In the genomic region with DNA sequence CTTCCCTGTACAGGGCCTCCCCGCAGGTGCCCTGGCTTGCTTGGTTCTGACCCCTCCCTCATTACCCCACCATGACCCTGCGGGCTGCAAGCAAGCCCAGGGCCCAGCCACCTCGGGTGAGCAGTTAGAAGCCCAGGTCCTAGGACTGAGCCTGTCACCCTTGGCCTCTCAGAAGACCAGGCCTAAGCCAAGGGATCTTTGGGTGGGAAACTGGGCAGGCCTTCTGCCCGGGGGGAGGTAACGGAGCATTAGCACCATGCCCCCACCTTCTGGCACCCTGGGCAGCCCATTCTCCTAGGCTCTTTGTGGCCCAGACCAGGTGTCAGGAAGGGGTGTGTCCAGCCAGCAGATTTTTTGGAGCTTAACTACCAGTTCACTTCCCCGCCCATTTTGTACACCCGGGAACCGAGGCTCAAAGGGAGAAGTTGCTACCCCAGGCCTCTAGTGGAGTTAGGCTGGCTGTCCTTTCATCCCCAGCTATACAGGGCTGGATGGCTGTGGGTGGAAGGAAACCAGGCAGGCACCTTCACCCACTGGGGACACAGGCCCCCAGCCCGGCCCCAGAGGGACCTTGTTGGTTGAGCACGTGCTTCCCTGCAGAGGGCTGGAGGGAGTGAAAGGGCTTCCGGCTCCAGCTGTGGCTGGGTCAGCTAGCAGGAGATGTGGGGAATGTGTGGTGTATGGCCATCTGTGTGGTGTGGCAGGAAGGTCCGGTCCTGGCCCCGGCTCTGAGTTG, we compare ENCODE assay signal across 8 cellular contexts. TPM values are rescaled to one million over a fixed set of nuclear protein-coding genes. Genes with fewer than 3 reads are reported as not detected.
DNase-seq lines count a peak whose midpoint lies in the region; ATAC-seq, FAIRE-seq and TF ChIP-seq lines count a peak whose summit lies in the region.

No MANE protein-coding gene starts in this region.

- H3K27ac ChIP-seq in Panc1 (ENCODE audit: low read length) (peak overlapping the region; percentile 87), mesenchymal stem cell (ENCODE audit: low read length, poor library complexity, severe bottlenecking) (no peak overlapping the region), vagina (peak overlapping the region; percentile 79)

- peak overlapping the region; percentile 67 for H2BK120ac ChIP-seq in mesenchymal stem cell (ENCODE audit: low read depth, low read length)

- in situ Hi-C loops in Panc1 (cut with HindIII; ENCODE audit: low pct_unique_long_range_greater_than_20kb, low sequenced_read_pairs) = no loop called here

- H4K91ac ChIP-seq in mesenchymal stem cell (ENCODE audit: low read length) = peak overlapping the region; percentile 40

- H3K36me3 Mint-ChIP-seq in activated CD8-positive, alpha-beta memory T cell treated with anti-CD3 and anti-CD28 coated beads, Interleukin-2, amount 10 ng/mL, durations not matched to agents 7 days and 5 days = peaks cover 35% of the 10 kb centered on the region
- peaks cover 1% of the 10 kb centered on the region for H3K36me3 Mint-ChIP-seq in chondrocyte (ENCODE audit: low read depth)

- no peak for TF ChIP-seq POLR2A in vagina (IDR thresholded peaks at IDR 0.05)

- H3K27me3 ChIP-seq in Panc1 (ENCODE audit: control insufficient read depth, insufficient read depth, low read length) (no peaks in the 10 kb centered on the region), mesenchymal stem cell (ENCODE audit: control insufficient read depth in 1 of 2, insufficient read depth in 1 of 2, low read length in 2 of 2) (no peaks in the 10 kb centered on the region), vagina (no peaks in the 10 kb centered on the region)

- H3K4ac ChIP-seq in mesenchymal stem cell (ENCODE audit: low read depth in 1 of 2, low read length in 2 of 2) = peak overlapping the region in 1 of 2 experiments; percentile 76

- TF ChIP-seq CTCF in Panc1 (IDR thresholded peaks at IDR 0.05) (no peak), chondrocyte (IDR thresholded peaks at IDR 0.05) (peak; percentile 6), vagina (IDR thresholded peaks at IDR 0.05) (no peak)

- peak overlapping the region; percentile 87 for H3K4me2 ChIP-seq in mesenchymal stem cell (ENCODE audit: low read length, poor library complexity, severe bottlenecking)

- H2BK12ac ChIP-seq in mesenchymal stem cell (ENCODE audit: low read length in 2 of 2) = peak overlapping the region; percentile 30 to 73

- H3K36me3 ChIP-seq in Panc1 (ENCODE audit: control insufficient read depth, insufficient read depth, low read length) (peaks cover 3% of the 10 kb centered on the region; the same call in 1 of the 2 replicates), mesenchymal stem cell (ENCODE audit: control insufficient read depth in 1 of 2, insufficient read depth in 2 of 2, low read depth in 1 of 2, low read length in 2 of 2) (peaks cover 0 to 7% of the 10 kb centered on the region in 2 experiments), vagina (no peaks in the 10 kb centered on the region)

- H2BK15ac ChIP-seq in mesenchymal stem cell (ENCODE audit: low read depth, poor library complexity, severe bottlenecking) = peak overlapping the region; percentile 8

- intact Hi-C loops in Panc1 (cut with micrococcal nuclease; ENCODE audit: unreplicated experiment) (no loop called here), vagina (cut with DNase I) (loop anchor here (5.0 to 10.0 kb wide), 2 partner anchors 174 to 408 kb away; a partner anchor contains a TSS)

- H3K4me3 Mint-ChIP-seq in activated CD8-positive, alpha-beta memory T cell treated with anti-CD3 and anti-CD28 coated beads, Interleukin-2, amount 10 ng/mL, durations not matched to agents 7 days and 5 days = peak overlapping the region; percentile 79
- H3K4me3 Mint-ChIP-seq in chondrocyte (ENCODE audit: unreplicated experiment) = peak overlapping the region; percentile 87

- H2AK5ac ChIP-seq in mesenchymal stem cell (ENCODE audit: low read length, severe bottlenecking) = no peak overlapping the region

- H4K8ac ChIP-seq in mesenchymal stem cell (ENCODE audit: low read length) = peak overlapping the region; percentile 45

- no peak overlapping the region for H2AFZ ChIP-seq in mesenchymal stem cell (ENCODE audit: low read depth, low read length)

- peaks cover 15% of the 10 kb centered on the region for H3K79me1 ChIP-seq in mesenchymal stem cell (replicated peaks; ENCODE audit: low read length, poor library complexity, severe bottlenecking)

- H3K27me3 Mint-ChIP-seq in activated CD8-positive, alpha-beta memory T cell treated with anti-CD3 and anti-CD28 coated beads, Interleukin-2, amount 10 ng/mL, durations not matched to agents 7 days and 5 days = no peaks in the 10 kb centered on the region
- no peaks in the 10 kb centered on the region for H3K27me3 Mint-ChIP-seq in chondrocyte (ENCODE audit: low read depth)

- H3K4me1 ChIP-seq in Panc1 (ENCODE audit: control insufficient read depth, insufficient read depth, low read length) (peaks cover 50% of the 10 kb centered on the region), mesenchymal stem cell (ENCODE audit: control insufficient read depth, insufficient read depth, low read depth, low read length) (peaks cover 62% of the 10 kb centered on the region), vagina (peaks cover 72% of the 10 kb centered on the region)

- FAIRE-seq in RCC 7860 (lab: Jason Lieb, UNC) = no peak

- H3K9ac ChIP-seq in mesenchymal stem cell (ENCODE audit: low read length) = peak overlapping the region; percentile 92

- no peaks in the 10 kb centered on the region for H3K9me3 ChIP-seq in Panc1 (ENCODE audit: control insufficient read depth, insufficient read depth, low read depth, low read length)
- no peaks in the 10 kb centered on the region for H3K9me3 ChIP-seq in mesenchymal stem cell (ENCODE audit: control insufficient read depth, low read length)
- H3K9me3 ChIP-seq in vagina = no peaks in the 10 kb centered on the region

- no peaks in the 10 kb centered on the region for H3K9me3 Mint-ChIP-seq in activated CD8-positive, alpha-beta memory T cell treated with anti-CD3 and anti-CD28 coated beads, Interleukin-2, amount 10 ng/mL, durations not matched to agents 7 days and 5 days (ENCODE audit: low read depth)
- H3K9me3 Mint-ChIP-seq in chondrocyte (ENCODE audit: low read depth) = no peaks in the 10 kb centered on the region

- 18% methylated on average over 13 of the region's 13 CpGs for WGBS in mesenchymal stem cell

- ATAC-seq in activated CD8-positive, alpha-beta memory T cell treated with anti-CD3 and anti-CD28 coated beads, Interleukin-2, amount 10 ng/mL, durations not matched to agents 7 days and 5 days = no peak
- ATAC-seq in Panc1 = peak; percentile 0; the same call in 1 of the 2 replicates

- peak overlapping the region in 1 of 2 experiments; percentile 97 for H3K14ac ChIP-seq in mesenchymal stem cell (ENCODE audit: low read length in 2 of 2)

- DNase-seq in activated CD8-positive, alpha-beta memory T cell treated with anti-CD3 and anti-CD28 coated beads, Interleukin-2, amount 10 ng/mL, durations not matched to agents 7 days and 5 days = peak; percentile 74
- DNase-seq in activated CD8-positive, alpha-beta memory T cell treated with anti-CD3 and anti-CD28 coated beads, Interleukin-2, amount 50 U/mL, for 4 hours = no peak
- DNase-seq in Panc1 (ENCODE audit: low read depth, low spot score) (no peak), chondrocyte (ENCODE audit: low spot score) (no peak), mesenchymal stem cell (peak; percentile 58), vagina (ENCODE audit: extremely low spot score in 2 of 2) (no peak), amniotic stem cell (lab: John Stamatoyannopoulos, UW) (no peak), RCC 7860 (ENCODE audit: low spot score) (no peak)

- no TSS peak for BruUV-seq in Panc1 (replicated peaks; lab: Mats Ljungman, UMichigan)

- H3K4me3 ChIP-seq in Panc1 (ENCODE audit: low read depth in 2 of 2, low read length in 2 of 2) (peak overlapping the region; percentile 87 to 90), mesenchymal stem cell (ENCODE audit: insufficient read depth in 1 of 2, low read depth in 1 of 2, low read length in 2 of 2) (peak overlapping the region; percentile 71 to 97), vagina (peak overlapping the region; percentile 76 to 93)

- CTCF ChIA-PET in activated CD8-positive, alpha-beta memory T cell treated with anti-CD3 and anti-CD28 coated beads, Interleukin-2, amount 10 ng/mL, durations not matched to agents 7 days and 5 days (lab: Charles Lee) = interaction anchor here (0.9 to 25.9 kb wide), 15 partner anchors 4 to 380 kb away, joined by 3 to 1355 read pairs (median 4); a partner anchor contains a TSS
- CTCF ChIA-PET in Panc1 (lab: Charles Lee) = interaction anchor here (1.1 kb wide), 1 partner anchor 167 kb away, joined by 5 read pairs; no protein-coding TSS in a partner anchor

- no peak overlapping the region for H3K23ac ChIP-seq in mesenchymal stem cell (ENCODE audit: low read length in 2 of 2)

- peak overlapping the region; percentile 3 to 58 for H3K18ac ChIP-seq in mesenchymal stem cell (ENCODE audit: low read depth in 1 of 2, low read length in 2 of 2)

- H3K4me1 Mint-ChIP-seq in activated CD8-positive, alpha-beta memory T cell treated with anti-CD3 and anti-CD28 coated beads, Interleukin-2, amount 10 ng/mL, durations not matched to agents 7 days and 5 days = peaks cover 61% of the 10 kb centered on the region
- H3K4me1 Mint-ChIP-seq in chondrocyte (ENCODE audit: low read depth) = peaks cover 55% of the 10 kb centered on the region

- peak overlapping the region; percentile 98 for H3K27ac Mint-ChIP-seq in activated CD8-positive, alpha-beta memory T cell treated with anti-CD3 and anti-CD28 coated beads, Interleukin-2, amount 10 ng/mL, durations not matched to agents 7 days and 5 days
- peak overlapping the region; percentile 70 for H3K27ac Mint-ChIP-seq in chondrocyte (ENCODE audit: unreplicated experiment)

- POLR2A ChIA-PET in Panc1 (lab: Charles Lee) = no interaction called here

- H2BK5ac ChIP-seq in mesenchymal stem cell (ENCODE audit: low read depth, low read length, poor library complexity, severe bottlenecking) = no peak overlapping the region

RNA-seq across cellular contexts. Expression of a gene that starts 1.4 kb away (rescaled TPM):
- total RNA-seq in activated CD8-positive, alpha-beta memory T cell treated with anti-CD3 and anti-CD28 coated beads, Interleukin-2, amount 10 ng/mL, durations not matched to agents 7 days and 5 days = 100 to 1,000 TPM; 349 to 369 TPM
- total RNA-seq in Panc1 (2021; ENCODE audit: unreplicated experiment) (81.4 TPM), chondrocyte (39.9 to 47.4 TPM (median 41.5 TPM) in 3 replicates), vagina (26.3 TPM)
- polyA plus RNA-seq in Panc1 (2012; ENCODE audit: insufficient read length) = 112 TPM
- 35.8 TPM for polyA plus RNA-seq in mesenchymal stem cell (2013, experiment 1 of 2)
- 38.5 TPM for polyA plus RNA-seq in mesenchymal stem cell (2013, experiment 2 of 2)

RNA-seq across cellular contexts. Expression of a gene that starts 29.4 kb away (rescaled TPM):
- total RNA-seq in activated CD8-positive, alpha-beta memory T cell treated with anti-CD3 and anti-CD28 coated beads, Interleukin-2, amount 10 ng/mL, durations not matched to agents 7 days and 5 days = not detected
- not detected for total RNA-seq in Panc1 (2021; ENCODE audit: unreplicated experiment)
- not detected for polyA plus RNA-seq in Panc1 (2012; ENCODE audit: insufficient read length)
- total RNA-seq in chondrocyte = 0.82 TPM in 1 of 3 replicates, not detected in the others
- polyA plus RNA-seq in mesenchymal stem cell (2013, experiment 1 of 2) = not detected
- polyA plus RNA-seq in mesenchymal stem cell (2013, experiment 2 of 2) = not detected
- not detected for total RNA-seq in vagina

RNA-seq across cellular contexts. Expression of a gene that starts 34.6 kb away (rescaled TPM):
- not detected for total RNA-seq in activated CD8-positive, alpha-beta memory T cell treated with anti-CD3 and anti-CD28 coated beads, Interleukin-2, amount 10 ng/mL, durations not matched to agents 7 days and 5 days
- total RNA-seq in Panc1 (2021; ENCODE audit: unreplicated experiment) (not detected), chondrocyte (not detected in 3 replicates), vagina (not detected)
- polyA plus RNA-seq in Panc1 (2012; ENCODE audit: insufficient read length) = not detected
- polyA plus RNA-seq in mesenchymal stem cell (2013, experiment 1 of 2) = not detected
- not detected for polyA plus RNA-seq in mesenchymal stem cell (2013, experiment 2 of 2)

RNA-seq across cellular contexts. Expression of a gene that starts 43.2 kb away (rescaled TPM):
- total RNA-seq in activated CD8-positive, alpha-beta memory T cell treated with anti-CD3 and anti-CD28 coated beads, Interleukin-2, amount 10 ng/mL, durations not matched to agents 7 days and 5 days = under 1 TPM in 1 of 2 experiments, not detected in 1; 0.35 TPM
- total RNA-seq in Panc1 (2021; ENCODE audit: unreplicated experiment) (not detected), chondrocyte (not detected in 3 replicates), vagina (not detected)
- polyA plus RNA-seq in Panc1 (2012; ENCODE audit: insufficient read length) = not detected
- not detected for polyA plus RNA-seq in mesenchymal stem cell (2013, experiment 1 of 2)
- not detected for polyA plus RNA-seq in mesenchymal stem cell (2013, experiment 2 of 2)

RNA-seq across cellular contexts. Expression of a gene that starts 57.9 kb away (rescaled TPM):
- total RNA-seq in activated CD8-positive, alpha-beta memory T cell treated with anti-CD3 and anti-CD28 coated beads, Interleukin-2, amount 10 ng/mL, durations not matched to agents 7 days and 5 days = 1 to 10 TPM; 1.2 to 2.8 TPM
- 0.15 TPM for total RNA-seq in Panc1 (2021; ENCODE audit: unreplicated experiment)
- polyA plus RNA-seq in Panc1 (2012; ENCODE audit: insufficient read length) = 0.08 TPM
- total RNA-seq in chondrocyte = 0.22 to 0.67 TPM (median 0.27 TPM) in 3 replicates
- 0.11 TPM for polyA plus RNA-seq in mesenchymal stem cell (2013, experiment 1 of 2)
- polyA plus RNA-seq in mesenchymal stem cell (2013, experiment 2 of 2) = 0.15 TPM
- 1.5 TPM for total RNA-seq in vagina

Comparison
In these comparisons a context has a peak if more than half of its experiments do, and no peak if none do; other contexts are left out.
1. DNase-seq: peak in activated CD8-positive, alpha-beta memory T cell treated with anti-CD3 and anti-CD28 coated beads, Interleukin-2, amount 10 ng/mL, durations not matched to agents 7 days and 5 days (single experiment) and mesenchymal stem cell (single experiment); none in activated CD8-positive, alpha-beta memory T cell treated with anti-CD3 and anti-CD28 coated beads, Interleukin-2, amount 50 U/mL, for 4 hours (single experiment), Panc1 (single experiment), chondrocyte (single experiment), vagina (0 of 2), amniotic stem cell (single experiment) and RCC 7860 (single experiment).
2. Peak in every context shown above with its lines, with median percentiles within 50 percentile points of each other: H3K4me3 ChIP-seq.